ENCODE assay signal across 25 cellular contexts in the genomic region with DNA sequence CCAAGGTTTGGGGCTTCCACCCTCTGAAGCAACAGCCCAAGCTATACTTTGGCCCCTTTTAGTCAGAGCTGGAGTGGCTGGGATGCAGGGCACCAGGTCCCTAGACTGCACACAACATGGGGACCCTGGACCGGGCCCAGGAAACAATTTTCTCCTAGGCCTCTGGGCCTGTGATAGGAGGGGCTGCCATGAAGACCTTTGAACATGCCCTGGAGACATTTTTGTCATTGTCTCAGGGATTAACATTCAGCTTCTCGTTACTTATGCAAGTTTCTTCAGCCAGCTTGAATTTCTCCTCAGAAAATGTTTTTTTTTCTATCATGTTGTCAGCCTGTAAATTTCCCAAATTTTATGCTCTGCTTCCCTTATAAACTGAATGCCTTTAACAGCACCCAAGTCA.
"Had no signal": no experiment of that assay in that cellular context is flagged by ENCODE, and none has a peak within 500 bp of the region (broad histone marks: within the 10 kb centered on the region; RNA-seq: fewer than 3 reads in every experiment).

No MANE protein-coding gene starts in this region.

- H3K36me3 ChIP-seq: colonic mucosa, esophagus muscularis mucosa, gastrocnemius medialis, gastroesophageal sphincter, heart left ventricle, heart right ventricle had no signal

- H3K4me3 Mint-ChIP-seq: dendritic cell treated with granulocyte-macrophage colony-stimulating factor and Interleukin-4, amounts not matched to agents 40 ng/mL and 50 ng/mL, for 4 days; effector memory CD8-positive, alpha-beta T cell; endodermal cell had no signal

- H3K4me1 Mint-ChIP-seq: endodermal cell had no signal

- H3K4me1 ChIP-seq: colonic mucosa, esophagus muscularis mucosa, esophagus squamous epithelium, foreskin keratinocyte, gastrocnemius medialis, gastroesophageal sphincter, heart left ventricle, heart right ventricle had no signal

- DNase-seq: colonic mucosa; cortex of kidney; dermis blood vessel endothelial cell; dorsolateral prefrontal cortex; effector CD4-positive, alpha-beta T cell; effector CD8-positive, alpha-beta T cell; effector memory CD4-positive, alpha-beta T cell; effector memory CD8-positive, alpha-beta T cell; endodermal cell; erythroblast; esophagus squamous epithelium; foreskin fibroblast; foreskin keratinocyte; foreskin melanocyte; gastrocnemius medialis; glutamatergic neuron; head of caudate nucleus; heart left ventricle; heart right ventricle had no signal

- H3K9me3 Mint-ChIP-seq: effector memory CD8-positive, alpha-beta T cell had no signal

- H3K9me3 ChIP-seq: colonic mucosa, esophagus squamous epithelium, gastrocnemius medialis, gastroesophageal sphincter had no signal

- H3K27me3 ChIP-seq: colonic mucosa, dorsolateral prefrontal cortex, esophagus muscularis mucosa, esophagus squamous epithelium, foreskin keratinocyte, gastrocnemius medialis, gastroesophageal sphincter, heart left ventricle, heart right ventricle had no signal

- H3K27me3 Mint-ChIP-seq: dendritic cell treated with granulocyte-macrophage colony-stimulating factor and Interleukin-4, amounts not matched to agents 40 ng/mL and 50 ng/mL, for 4 days; effector memory CD8-positive, alpha-beta T cell had no signal

- ATAC-seq: effector memory CD8-positive, alpha-beta T cell; esophagus mucosa; foreskin keratinocyte; gastrocnemius medialis; gastroesophageal sphincter; heart left ventricle; heart right ventricle had no signal

- H3K27ac Mint-ChIP-seq: dendritic cell treated with granulocyte-macrophage colony-stimulating factor and Interleukin-4, amounts not matched to agents 40 ng/mL and 50 ng/mL, for 4 days; effector memory CD8-positive, alpha-beta T cell; endodermal cell had no signal

- H3K4me3 ChIP-seq: colonic mucosa, coronary artery, dorsolateral prefrontal cortex, esophagus muscularis mucosa, esophagus squamous epithelium, gastrocnemius medialis, gastroesophageal sphincter, heart left ventricle, heart right ventricle had no signal

- H3K27ac ChIP-seq: colonic mucosa, coronary artery, dorsolateral prefrontal cortex, epithelial cell of prostate, esophagus muscularis mucosa, esophagus squamous epithelium, foreskin keratinocyte, gastrocnemius medialis, gastroesophageal sphincter, heart left ventricle, heart right ventricle had no signal
